In the genomic region with DNA sequence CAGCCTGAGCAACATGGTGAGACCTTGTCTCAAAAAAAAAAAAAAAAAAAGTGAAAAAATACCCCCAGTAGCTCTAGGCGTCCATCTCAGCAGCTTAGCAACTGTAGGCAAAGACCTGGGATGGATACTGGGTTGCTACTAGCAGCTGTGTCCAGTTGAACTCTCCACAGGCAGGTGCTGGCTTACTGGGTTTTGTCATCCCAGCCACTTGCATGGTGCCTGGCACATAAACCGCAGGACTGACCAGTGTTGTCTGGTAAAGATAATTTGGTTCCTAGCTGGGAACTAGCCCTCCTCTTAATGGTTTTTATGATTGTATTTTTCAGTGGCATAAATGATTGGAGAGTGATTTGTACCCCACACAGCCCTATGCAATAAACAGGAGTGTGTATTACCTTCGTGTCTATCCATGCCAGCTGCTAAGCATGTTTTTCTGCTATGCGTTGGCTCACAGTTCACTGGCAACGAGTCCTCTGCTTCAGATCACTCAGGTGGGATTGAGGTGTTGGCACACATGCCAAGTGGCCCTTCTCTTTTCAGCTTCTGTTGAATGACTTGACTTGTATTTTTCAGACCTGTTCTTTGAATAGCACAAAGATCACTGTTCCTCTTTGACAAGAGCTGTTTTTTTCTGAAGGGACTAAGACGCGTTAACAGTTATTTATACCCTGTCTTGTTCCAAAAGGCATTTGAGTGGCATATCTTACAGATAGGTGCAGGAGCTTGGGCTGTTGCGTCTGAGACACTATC, we compare ENCODE assay signal across 1 cellular context.
TF ChIP-seq lines count a peak whose summit lies in the region.

No MANE protein-coding gene starts in this region.

TF ChIP-seq in HepG2, 621 proteins besides CTCF, POLR2A, EP300 and RAD21 (continued from another document):
- TF ChIP-seq, protein P1, sequence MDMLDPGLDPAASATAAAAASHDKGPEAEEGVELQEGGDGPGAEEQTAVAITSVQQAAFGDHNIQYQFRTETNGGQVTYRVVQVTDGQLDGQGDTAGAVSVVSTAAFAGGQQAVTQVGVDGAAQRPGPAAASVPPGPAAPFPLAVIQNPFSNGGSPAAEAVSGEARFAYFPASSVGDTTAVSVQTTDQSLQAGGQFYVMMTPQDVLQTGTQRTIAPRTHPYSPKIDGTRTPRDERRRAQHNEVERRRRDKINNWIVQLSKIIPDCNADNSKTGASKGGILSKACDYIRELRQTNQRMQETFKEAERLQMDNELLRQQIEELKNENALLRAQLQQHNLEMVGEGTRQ (IDR thresholded peaks at IDR 0.05; ENCODE audit: low read depth, low read length) = no peak
- TF ChIP-seq, protein P1 (CRISPR knock-in tag; IDR thresholded peaks at IDR 0.05; ENCODE audit: borderline replicate concordance) = no peak
- no peak for TF ChIP-seq PAF1 (CRISPR knock-in tag; IDR thresholded peaks at IDR 0.05)
- no peak for TF ChIP-seq ZNF430 (CRISPR knock-in tag; IDR thresholded peaks at IDR 0.05)
- no peak for TF ChIP-seq ZNF747 (CRISPR knock-in tag; IDR thresholded peaks at IDR 0.05; ENCODE audit: borderline replicate concordance)
TF ChIP-seq in HepG2: peak in this region for 0.
